In genomic region chr14:67240978-67241415, GRCh38 we compare ENCODE assay signal across 1 cellular context.
TF ChIP-seq lines count a peak whose summit lies in the region.

No MANE protein-coding gene starts in this region.

TF ChIP-seq in H1, 55 proteins besides CTCF, POLR2A, EP300 and RAD21:
- no peak for TF ChIP-seq CHD1 (IDR thresholded peaks at IDR 0.05; ENCODE audit: low read depth, low read length)
- no peak for TF ChIP-seq HDAC6 (IDR thresholded peaks at IDR 0.05; ENCODE audit: low read depth, low read length)
- no peak for TF ChIP-seq EZH2 (IDR thresholded peaks at IDR 0.05; ENCODE audit: low read depth, low read length, severe bottlenecking)
- no peak for TF ChIP-seq ZNF274 (IDR thresholded peaks at IDR 0.05; ENCODE audit: borderline replicate concordance, extremely low read depth, low read length)
- TF ChIP-seq CBX8 (IDR thresholded peaks at IDR 0.05; ENCODE audit: borderline replicate concordance, low read depth, low read length) = no peak
- TF ChIP-seq TBP (IDR thresholded peaks at IDR 0.05; ENCODE audit: low read depth, low read length) = peak; percentile 79
- TF ChIP-seq FOSL1 (IDR thresholded peaks at IDR 0.05; ENCODE audit: insufficient read depth, low read depth, low read length) = no peak
- TF ChIP-seq GABPA (IDR thresholded peaks at IDR 0.05; ENCODE audit: borderline replicate concordance, insufficient read depth, low read length) = no peak
- no peak for TF ChIP-seq RBBP5 (IDR thresholded peaks at IDR 0.05; ENCODE audit: borderline replicate concordance, low read depth, low read length)
- no peak for TF ChIP-seq TEAD4 (IDR thresholded peaks at IDR 0.05; ENCODE audit: low read depth, low read length)
- TF ChIP-seq POU5F1 (IDR thresholded peaks at IDR 0.05; ENCODE audit: low read depth, low read length) = no peak
- no peak for TF ChIP-seq POLR2AphosphoS5 (IDR thresholded peaks at IDR 0.05; ENCODE audit: low read depth, low read length)
- no peak for TF ChIP-seq JUND (IDR thresholded peaks at IDR 0.05; ENCODE audit: low read length)
- no peak for TF ChIP-seq SIRT6 (IDR thresholded peaks at IDR 0.05; ENCODE audit: low read length)
- TF ChIP-seq BACH1 (IDR thresholded peaks at IDR 0.05; ENCODE audit: low read length) = peak; percentile 91
- TF ChIP-seq SUZ12 (IDR thresholded peaks at IDR 0.05; ENCODE audit: low read length) = no peak; the same call in 1 of the 2 replicates
- TF ChIP-seq CHD7 (IDR thresholded peaks at IDR 0.05; ENCODE audit: insufficient replicate concordance, low read length) = no peak
- no peak for TF ChIP-seq ATF3 (IDR thresholded peaks at IDR 0.05; ENCODE audit: insufficient read depth, low read depth, low read length)
- TF ChIP-seq SRF (IDR thresholded peaks at IDR 0.05; ENCODE audit: low read depth, low read length) = no peak
- TF ChIP-seq CBX5 (IDR thresholded peaks at IDR 0.05; ENCODE audit: low read depth, low read length) = no peak
- no peak for TF ChIP-seq SAP30 (IDR thresholded peaks at IDR 0.05; ENCODE audit: insufficient read depth, insufficient replicate concordance, low read length)
- no peak for TF ChIP-seq MAFK (IDR thresholded peaks at IDR 0.05; ENCODE audit: low read depth, low read length)
- TF ChIP-seq PHF8 (conservative IDR thresholded peaks at IDR 0.05; ENCODE audit: low read depth, low read length) = no peak
- TF ChIP-seq ASH2L (IDR thresholded peaks at IDR 0.05; ENCODE audit: low read length) = no peak
- no peak for TF ChIP-seq USF2 (IDR thresholded peaks at IDR 0.05; ENCODE audit: low read length)
- TF ChIP-seq KDM1A (IDR thresholded peaks at IDR 0.05; ENCODE audit: borderline replicate concordance, low read length) = no peak
- TF ChIP-seq CREB1 (IDR thresholded peaks at IDR 0.05) = no peak
- no peak for TF ChIP-seq EGR1 (IDR thresholded peaks at IDR 0.05; ENCODE audit: borderline replicate concordance, low read depth, low read length)
- no peak for TF ChIP-seq RXRA (IDR thresholded peaks at IDR 0.05; ENCODE audit: insufficient read depth, low read depth, low read length)
- TF ChIP-seq SP1 (IDR thresholded peaks at IDR 0.05; ENCODE audit: low read depth, low read length) = no peak
- no peak for TF ChIP-seq YY1 (IDR thresholded peaks at IDR 0.05; ENCODE audit: low read depth, low read length)
- 0 out of 4 replicates have a peak, but pooled peaks of 1 of the 2 experiments have one; percentile 21 for TF ChIP-seq SIN3A (conservative IDR thresholded peaks at IDR 0.05 in 1 of 2, IDR thresholded peaks at IDR 0.05 in 1 of 2; ENCODE audit: low read depth in 1 of 2, low read length in 2 of 2)
- TF ChIP-seq SP2 (IDR thresholded peaks at IDR 0.05; ENCODE audit: low read length) = no peak
- TF ChIP-seq E2F6 (IDR thresholded peaks at IDR 0.05) = peak; percentile 18
- no peak; the same call in 1 of the 2 replicates for TF ChIP-seq BRCA1 (IDR thresholded peaks at IDR 0.05; ENCODE audit: low read depth, low read length)
- no peak for TF ChIP-seq RNF2 (IDR thresholded peaks at IDR 0.05; ENCODE audit: borderline replicate concordance, low read depth, low read length, missing control alignments, poor library complexity, severe bottlenecking)
- TF ChIP-seq NANOG (IDR thresholded peaks at IDR 0.05; ENCODE audit: insufficient read depth, low read depth, low read length, poor library complexity, severe bottlenecking) = no peak
- no peak for TF ChIP-seq SIX5 (IDR thresholded peaks at IDR 0.05; ENCODE audit: low read depth, low read length)
- no peak for TF ChIP-seq CEBPB (IDR thresholded peaks at IDR 0.05; ENCODE audit: low read depth, low read length)
- peak; percentile 82 for TF ChIP-seq TAF7 (optimal IDR thresholded peaks at IDR 0.05; ENCODE audit: borderline replicate concordance, low read depth, low read length)
- no peak for TF ChIP-seq KDM5A (IDR thresholded peaks at IDR 0.05; ENCODE audit: low read length)
- TF ChIP-seq JUN (IDR thresholded peaks at IDR 0.05; ENCODE audit: low read depth, low read length) = no peak
- TF ChIP-seq TCF12 (IDR thresholded peaks at IDR 0.05; ENCODE audit: low read depth, low read length) = no peak
- TF ChIP-seq CHD2 (IDR thresholded peaks at IDR 0.05; ENCODE audit: low read length) = peak; percentile 70
- TF ChIP-seq NRF1 (IDR thresholded peaks at IDR 0.05; ENCODE audit: low read depth, low read length) = peak; percentile 24; the same call in 1 of the 2 replicates
- TF ChIP-seq ATF2 (IDR thresholded peaks at IDR 0.05; ENCODE audit: low read length) = 0 out of 2 replicates have a peak, but pooled peaks have one; percentile 24
- TF ChIP-seq HDAC2 (IDR thresholded peaks at IDR 0.05; ENCODE audit: borderline replicate concordance in 1 of 2, low read depth in 2 of 2, low read length in 2 of 2) = peak; percentile 62 to 99; a peak in 3 of 4 replicates
- no peak; the same call in none of the 2 replicates for TF ChIP-seq MAX (IDR thresholded peaks at IDR 0.05)
- TF ChIP-seq CTBP2 (IDR thresholded peaks at IDR 0.05; ENCODE audit: borderline replicate concordance, insufficient read depth, insufficient read length, low read length) = no peak
- TF ChIP-seq TAF1 (IDR thresholded peaks at IDR 0.05; ENCODE audit: low read depth, low read length) = peak; percentile 83
- TF ChIP-seq BCL11A (IDR thresholded peaks at IDR 0.05; ENCODE audit: low read depth in 2 of 2, low read length in 2 of 2) = no peak
- TF ChIP-seq RFX5 (IDR thresholded peaks at IDR 0.05; ENCODE audit: borderline replicate concordance, low read depth, low read length) = no peak
- no peak for TF ChIP-seq KDM4A (IDR thresholded peaks at IDR 0.05; ENCODE audit: low read depth, low read length, severe bottlenecking)
- TF ChIP-seq SP4 (IDR thresholded peaks at IDR 0.05; ENCODE audit: low read length) = no peak
TF ChIP-seq in H1: peak in this region for 10.
